Comparison of ENCODE assay signal across 24 cellular contexts in genomic region chr7:128080169-128080568, GRCh38.
"Had no signal": no experiment of that assay in that cellular context is flagged by ENCODE, and none has a peak within 500 bp of the region (broad histone marks: within the 10 kb centered on the region; RNA-seq: fewer than 3 reads in every experiment).

No MANE protein-coding gene starts in this region.

- H3K27me3 ChIP-seq: colonic mucosa, foreskin keratinocyte, hepatocyte, spleen, tibial artery, upper lobe of left lung, uterus had no signal

- H3K27ac Mint-ChIP-seq: endodermal cell, memory B cell, mesothelial cell of epicardium had no signal

- H3K4me3 Mint-ChIP-seq: endodermal cell, memory B cell, mesothelial cell of epicardium, natural killer cell had no signal

- DNase-seq: colonic mucosa; dermis blood vessel endothelial cell; endodermal cell; erythroblast; foreskin keratinocyte; kidney; left cardiac atrium; left ventricle myocardium inferior; lower lobe of right lung; natural killer cell; spleen; stimulated activated CD4-positive, alpha-beta T cell treated with anti-CD3 and anti-CD28 coated beads, Interleukin-15, amount 100 ng/mL, for 24 hours; stimulated activated CD4-positive, alpha-beta T cell treated with anti-CD3 and anti-CD28 coated beads, Interleukin-1b, Interleukin-23, amount 100 ng/mL, for 48 hours; stimulated activated CD4-positive, alpha-beta T cell treated with anti-CD3 and anti-CD28 coated beads, Interleukin-4, amount 100 ng/mL, for 4 hours; stimulated activated naive CD8-positive, alpha-beta T cell treated with anti-CD3 and anti-CD28 coated beads, Interleukin-15, Interleukin-2, amounts not matched to agents 100 U/mL and 50 U/mL, for 24 hours; tibial artery; upper lobe of left lung; uterus had no signal

- H3K36me3 Mint-ChIP-seq: natural killer cell had no signal

- H3K27me3 Mint-ChIP-seq: memory B cell had no signal

- H3K9me3 ChIP-seq: colonic mucosa, left ventricle myocardium inferior, lower lobe of right lung, prostate gland, spleen, tibial artery, upper lobe of left lung, uterus had no signal

- H3K4me1 ChIP-seq: foreskin keratinocyte, parathyroid adenoma, prostate gland, tibial artery, uterus had no signal

- H3K9me3 Mint-ChIP-seq: endodermal cell, memory B cell, mesothelial cell of epicardium, natural killer cell had no signal

- H3K4me3 ChIP-seq: colonic mucosa, hepatocyte, left ventricle myocardium inferior, lower lobe of right lung, prostate gland, spleen, tibial artery, upper lobe of left lung, uterus had no signal

- H3K36me3 ChIP-seq: colonic mucosa, uterus had no signal

- ATAC-seq: foreskin keratinocyte; left cardiac atrium; lower lobe of right lung; natural killer cell; sciatic nerve; stimulated activated naive CD8-positive, alpha-beta T cell treated with anti-CD3 and anti-CD28 coated beads, Interleukin-15, Interleukin-2, amounts not matched to agents 100 U/mL and 50 U/mL, for 24 hours had no signal

- H3K4me1 Mint-ChIP-seq: endodermal cell, memory B cell, natural killer cell had no signal

- H3K9ac ChIP-seq: parathyroid adenoma had no signal
